Comparison of ENCODE assay signal across 20 cellular contexts in the genomic region with DNA sequence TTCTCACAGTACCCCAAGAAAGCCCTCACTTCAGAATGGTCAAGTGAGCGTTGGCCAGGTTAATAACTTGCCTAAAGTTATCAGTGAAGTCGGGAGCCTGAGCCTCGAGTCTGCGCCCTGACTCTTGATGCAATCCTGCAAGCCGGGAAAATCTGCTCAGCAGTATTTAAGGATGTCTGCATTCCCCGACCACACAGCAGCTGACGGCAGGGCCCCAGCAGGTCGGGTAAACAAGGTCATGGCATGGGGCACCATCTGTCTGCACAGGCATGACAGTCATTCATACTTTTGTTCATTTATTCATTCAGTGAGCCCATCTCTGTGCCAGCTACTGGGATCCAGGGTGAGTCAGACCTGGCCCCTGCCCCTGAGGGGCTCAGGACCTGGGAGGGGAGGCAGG.
"Had no signal": no experiment of that assay in that cellular context is flagged by ENCODE, and none has a peak within 500 bp of the region (broad histone marks: within the 10 kb centered on the region; RNA-seq: fewer than 3 reads in every experiment).

No MANE protein-coding gene starts in this region.

- DNase-seq: activated gamma-delta T cell treated with Interleukin-2 at 50 U/mL for 16 hours; activated T-cell treated with anti-CD3 and anti-CD28 coated beads, Interleukin-2, amount 50 U/mL, for 1 hour; adrenal gland; colonic mucosa; foreskin keratinocyte; kidney; lower lobe of right lung; naive thymus-derived CD8-positive, alpha-beta T cell; ovary; right lobe of liver; small intestine; stimulated activated CD4-positive, alpha-beta T cell treated with anti-CD3 and anti-CD28 coated beads, Interleukin-2, amount 100 ng/mL, for 24 hours; stimulated activated naive CD8-positive, alpha-beta T cell treated with anti-CD3 and anti-CD28 coated beads, Interleukin-15, amount 100 ng/mL, for 72 hours; T-helper 1 cell; tibial artery had no signal

- H3K27me3 ChIP-seq: adrenal gland, breast epithelium, colonic mucosa, foreskin keratinocyte, ovary, right lobe of liver, tibial artery had no signal

- H3K4me1 ChIP-seq: adrenal gland, colonic mucosa, foreskin keratinocyte, lower lobe of right lung, prostate gland, right lobe of liver had no signal

- ATAC-seq: foreskin keratinocyte; left lobe of liver; lower lobe of right lung; naive thymus-derived CD8-positive, alpha-beta T cell; right lobe of liver; stimulated activated effector memory CD8-positive, alpha-beta T cell treated with anti-CD3 and anti-CD28 coated beads, Interleukin-12 subunit alpha, Interleukin-12 subunit beta, amount 100 ng/mL, for 72 hours; stimulated activated naive CD8-positive, alpha-beta T cell treated with anti-CD3 and anti-CD28 coated beads, Interleukin-15, amount 100 ng/mL, for 72 hours; WTC11 had no signal

- H3K27ac ChIP-seq: adrenal gland, breast epithelium, colonic mucosa, foreskin keratinocyte, lower lobe of right lung, ovary, prostate gland, right lobe of liver, tibial artery had no signal

- H3K4me3 ChIP-seq: adrenal gland, breast epithelium, colonic mucosa, lower lobe of right lung, ovary, prostate gland, right lobe of liver, tibial artery had no signal

- H3K36me3 ChIP-seq: breast epithelium, colonic mucosa, ovary, prostate gland, right lobe of liver had no signal

- H3K9me3 ChIP-seq: adrenal gland, breast epithelium, colonic mucosa, lower lobe of right lung, ovary, prostate gland, right lobe of liver, tibial artery had no signal
